In genomic region chr22:23961084-23961483, GRCh38 we compare ENCODE assay signal across 11 cellular contexts. TPM values are rescaled to one million over a fixed set of nuclear protein-coding genes. Genes with fewer than 3 reads are reported as not detected.
DNase-seq lines count a peak whose midpoint lies in the region; ATAC-seq, FAIRE-seq and TF ChIP-seq lines count a peak whose summit lies in the region.
"Not testable (repeated sequence)": the region's sequence is repeated elsewhere in the genome, so short reads cannot be mapped to it uniquely, and the experiment has no call there.
"Had no signal": no experiment of that assay in that cellular context is flagged by ENCODE, and none has a peak within 500 bp of the region (broad histone marks: within the 10 kb centered on the region; RNA-seq: fewer than 3 reads in every experiment).

TSS of gene GSTT2B (minus strand) at chr22:23961195. CDS start at chr22:23961131, 64 bp downstream.

- no CpG with 5 or more reads among the region's 28 CpGs for WGBS in aorta, 2 donors

- not testable (repeated sequence) for H3K27me3 ChIP-seq in dorsolateral prefrontal cortex; cardiac muscle cell; left lung; parathyroid adenoma (ENCODE audit: control insufficient read depth, insufficient read depth, low read length); aorta (ENCODE audit: control insufficient read depth in 1 of 2, insufficient read depth in 2 of 2, low read length in 1 of 2)

- ATAC-seq in activated T-cell treated with anti-CD3 and anti-CD28 coated beads, Interleukin-2, amount 50 U/mL, for 72 hours (replicated peaks in 1 of 2): peak; percentile 23 to 39
- ATAC-seq in left lung (peak; percentile 94), aorta (ENCODE audit: low FRiP score) (peak; percentile 87)

- H3K36me3 ChIP-seq in cardiac muscle cell; left lung; parathyroid adenoma (ENCODE audit: control insufficient read depth, insufficient read depth, low read length); aorta (ENCODE audit: control insufficient read depth in 1 of 2, insufficient read depth in 2 of 2, low read length in 1 of 2): not testable (repeated sequence)

- H3K27ac Mint-ChIP-seq in activated T-cell treated with anti-CD3 and anti-CD28 coated beads, Interleukin-2, amount 50 U/mL, for 72 hours: not testable (repeated sequence)

- intact Hi-C loops in dorsolateral prefrontal cortex (cut with DNase I); left lung (cut with DNase I); aorta (cut with DNase I): not testable (repeated sequence)

- not testable (repeated sequence) for DNase-seq in GM12891 (ENCODE audit: insufficient read length, low spot score); LNCaP clone FGC (ENCODE audit: low read depth); activated T-cell treated with anti-CD3 and anti-CD28 coated beads, Interleukin-2, amount 50 U/mL, for 72 hours; dorsolateral prefrontal cortex; cardiac muscle cell (ENCODE audit: low read depth in 1 of 2, low spot score in 1 of 2); left lung; aorta

- not testable (repeated sequence) for H3K27me3 Mint-ChIP-seq in activated T-cell treated with anti-CD3 and anti-CD28 coated beads, Interleukin-2, amount 50 U/mL, for 72 hours (ENCODE audit: low read depth)

- not testable (repeated sequence) for TF ChIP-seq CTCF in LNCaP clone FGC (IDR thresholded peaks at IDR 0.05; ENCODE audit: control insufficient read depth, extremely low read depth, insufficient read depth); dorsolateral prefrontal cortex (IDR thresholded peaks at IDR 0.05 in 54 of 56, conservative IDR thresholded peaks at IDR 0.05 in 2 of 56; ENCODE audit: low read depth in 1 of 56, partially characterized antibody in 56 of 56); cardiac muscle cell (IDR thresholded peaks at IDR 0.05; ENCODE audit: low read depth, low read length); left lung (IDR thresholded peaks at IDR 0.05); parathyroid adenoma (IDR thresholded peaks at IDR 0.05)

- not testable (repeated sequence) for TF ChIP-seq POLR2A in GM12891 (IDR thresholded peaks at IDR 0.05; ENCODE audit: low read depth, low read length)

- peak within 1 kb of the TSS; percentile 36 for H3K4me3 ChIP-seq in LNCaP clone FGC (ENCODE audit: low read depth, low read length)
- peak within 1 kb of the TSS in 20 of 59 donors; percentile 19 to 53 (median 34) for H3K4me3 ChIP-seq in dorsolateral prefrontal cortex
- not testable (repeated sequence) for H3K4me3 ChIP-seq in cardiac muscle cell; left lung; aorta (ENCODE audit: low read length in 2 of 2)
- peak within 1 kb of the TSS; percentile 16 for H3K4me3 ChIP-seq in parathyroid adenoma (ENCODE audit: low read depth, low read length)

- peak; percentile 64 for FAIRE-seq in GM12891 (lab: Jason Lieb, UNC)

- H3K4me2 ChIP-seq in parathyroid adenoma (ENCODE audit: low read length): not testable (repeated sequence)

- not testable (repeated sequence) for H3K36me3 Mint-ChIP-seq in activated T-cell treated with anti-CD3 and anti-CD28 coated beads, Interleukin-2, amount 50 U/mL, for 72 hours (ENCODE audit: insufficient read depth in 2 of 2)

- H3K4me3 Mint-ChIP-seq in activated T-cell treated with anti-CD3 and anti-CD28 coated beads, Interleukin-2, amount 50 U/mL, for 72 hours: not testable (repeated sequence)

- not testable (repeated sequence) for H3K27ac ChIP-seq in dorsolateral prefrontal cortex; cardiac muscle cell; left lung; parathyroid adenoma; aorta (ENCODE audit: low read depth in 1 of 2, low read length in 2 of 2)

- H3K9me3 ChIP-seq in cardiac muscle cell (ENCODE audit: low read depth); left lung; parathyroid adenoma (ENCODE audit: control insufficient read depth, low read length); aorta (ENCODE audit: control insufficient read depth, low read length): not testable (repeated sequence)

- H3K9ac ChIP-seq in parathyroid adenoma: not testable (repeated sequence)

- H3K9me3 Mint-ChIP-seq in activated T-cell treated with anti-CD3 and anti-CD28 coated beads, Interleukin-2, amount 50 U/mL, for 72 hours: not testable (repeated sequence)

- H3K4me1 Mint-ChIP-seq in activated T-cell treated with anti-CD3 and anti-CD28 coated beads, Interleukin-2, amount 50 U/mL, for 72 hours (ENCODE audit: low read depth): not testable (repeated sequence)

- H3K79me2 ChIP-seq in parathyroid adenoma: not testable (repeated sequence)

- not testable (repeated sequence) for H2AFZ ChIP-seq in parathyroid adenoma

- not testable (repeated sequence) for H3K4me1 ChIP-seq in cardiac muscle cell (ENCODE audit: low read depth); left lung; parathyroid adenoma; aorta (ENCODE audit: control insufficient read depth in 1 of 2, insufficient read depth in 2 of 2, low read length in 2 of 2)

RNA-seq across cellular contexts. Expression of gene GSTT2B, which starts in this region (rescaled TPM):
- polyA plus RNA-seq in GM12891 (2012; ENCODE audit: low read depth, missing spikeins): not detected
- under 1 TPM in 1 of 2 donors, not detected in 1; 0.46 TPM for total RNA-seq in activated T-cell treated with anti-CD3 and anti-CD28 coated beads, Interleukin-2, amount 50 U/mL, for 72 hours
- total RNA-seq in dorsolateral prefrontal cortex (10 to 100 TPM in 91 of 120 experiments, 1 to 10 TPM in 28, not detected in 1; 2.3 to 55.6 (median 17.1) TPM), cardiac muscle cell (16.9 and 25.9 TPM in 2 replicates), left lung (10 to 100 TPM in 1 of 2 donors, 1 to 10 TPM in 1; 1.3 to 33.7 TPM), aorta (10 to 100 TPM in 1 of 2 donors, 1 to 10 TPM in 1; 7.7 to 23.9 TPM)
- polyA plus RNA-seq in cardiac muscle cell (28.8 and 42.8 TPM in 2 replicates), aorta (10 to 100 TPM in 1 of 2 donors, 1 to 10 TPM in 1; 8.0 to 23.2 TPM)
- total RNA-seq: activated naive CD8-positive, alpha-beta T cell treated with anti-CD3 and anti-CD28 coated beads for 36 hours; OCI-LY7; T-cell had no signal

Comparison
In these comparisons a context has a peak if more than half of its experiments do, and no peak if none do; other contexts are left out.
1. Peak in ATAC-seq in activated T-cell treated with anti-CD3 and anti-CD28 coated beads, Interleukin-2, amount 50 U/mL, for 72 hours; RNA of the gene not detected or under 1 TPM.
2. ATAC-seq: peak in every context shown above with its lines; median percentile 94 in left lung; 87 in aorta; 31 in activated T-cell treated with anti-CD3 and anti-CD28 coated beads, Interleukin-2, amount 50 U/mL, for 72 hours.